ENCODE assay signal across 11 cellular contexts in genomic region chr20:64041040-64041780, GRCh38. TPM values are rescaled to one million over a fixed set of nuclear protein-coding genes. Genes with fewer than 3 reads are reported as not detected.
A peak's percentile ranks its signal among the peaks of the same experiment; 100 is the strongest.
DNase-seq lines count a peak whose midpoint lies in the region; TF ChIP-seq lines count a peak whose summit lies in the region.
"Had no signal": no experiment of that assay in that cellular context is flagged by ENCODE, and none has a peak within 500 bp of the region (broad histone marks: within the 10 kb centered on the region; RNA-seq: fewer than 3 reads in every experiment).

No MANE protein-coding gene starts in this region.

- H3K36me3 Mint-ChIP-seq in activated naive CD4-positive, alpha-beta T cell treated with anti-CD3 and anti-CD28 coated beads, Interleukin-2, amount 50 U/mL, for 24 hours: no peaks in the 10 kb centered on the region

- peaks cover 57% of the 10 kb centered on the region for H3K4me1 ChIP-seq in effector memory CD4-positive, alpha-beta T cell (ENCODE audit: control insufficient read depth, insufficient read depth, low read length, poor library complexity, severe bottlenecking)
- H3K4me1 ChIP-seq in suprapubic skin: peaks cover 59% of the 10 kb centered on the region

- no peaks in the 10 kb centered on the region for H3K27me3 ChIP-seq in effector memory CD4-positive, alpha-beta T cell (replicated peaks; ENCODE audit: control insufficient read depth, insufficient read depth, low read length, poor library complexity, severe bottlenecking)
- H3K27me3 ChIP-seq in suprapubic skin: peaks cover 47% of the 10 kb centered on the region

- H3K27ac ChIP-seq in effector memory CD4-positive, alpha-beta T cell (ENCODE audit: insufficient read depth, low read length, poor library complexity, severe bottlenecking): no peak overlapping the region
- H3K27ac ChIP-seq in suprapubic skin: no peak overlapping the region
- H3K27ac ChIP-seq: GM23248 had no signal

- H3K4me3 ChIP-seq in effector memory CD4-positive, alpha-beta T cell (ENCODE audit: insufficient read depth, low read depth, low read length, poor library complexity, severe bottlenecking): peak overlapping the region; percentile 69
- peak overlapping the region; percentile 46 for H3K4me3 ChIP-seq in suprapubic skin
- H3K4me3 ChIP-seq: GM23248 had no signal

- no peak for TF ChIP-seq POLR2A in suprapubic skin (IDR thresholded peaks at IDR 0.05)

- H3K4me1 Mint-ChIP-seq in activated naive CD4-positive, alpha-beta T cell treated with anti-CD3 and anti-CD28 coated beads, Interleukin-2, amount 50 U/mL, for 24 hours: peaks cover 58% of the 10 kb centered on the region

- H3K27ac Mint-ChIP-seq in activated naive CD4-positive, alpha-beta T cell treated with anti-CD3 and anti-CD28 coated beads, Interleukin-2, amount 50 U/mL, for 24 hours: peak overlapping the region; percentile 57

- TF ChIP-seq EP300 in suprapubic skin (IDR thresholded peaks at IDR 0.05): no peak

- H3K4me3 Mint-ChIP-seq in activated naive CD4-positive, alpha-beta T cell treated with anti-CD3 and anti-CD28 coated beads, Interleukin-2, amount 50 U/mL, for 24 hours: peak overlapping the region; percentile 85

- 20% methylated on average over 1 of the region's 15 CpGs for WGBS in suprapubic skin

- no peak for DNase-seq in activated naive CD4-positive, alpha-beta T cell treated with Interleukin-2 at 50 U/mL for 16 hours
- DNase-seq in NCI-H446 (lab: John Stamatoyannopoulos, UW) (peak; percentile 85 to 93), suprapubic skin (ENCODE audit: low spot score in 2 of 2) (no peak), cortex of kidney (lab: John Stamatoyannopoulos, UW) (no peak), NCI-H2227 treated with DMSO at 0.1 percent for 48 hours (lab: John Stamatoyannopoulos, UW) (no peak), NCI-H146 treated with DMSO at 0.1 percent for 48 hours (lab: John Stamatoyannopoulos, UW; ENCODE audit: unreplicated experiment) (no peak)
- no peak for DNase-seq in effector memory CD4-positive, alpha-beta T cell
- DNase-seq: activated gamma-delta T cell treated with Interleukin-2 at 50 U/mL for 16 hours, COR-L47, GM23248 had no signal

- no peaks in the 10 kb centered on the region for H3K36me3 ChIP-seq in effector memory CD4-positive, alpha-beta T cell (ENCODE audit: control insufficient read depth, insufficient read depth, low read length)
- H3K36me3 ChIP-seq in suprapubic skin: no peaks in the 10 kb centered on the region

- H3K9me3 Mint-ChIP-seq in activated naive CD4-positive, alpha-beta T cell treated with anti-CD3 and anti-CD28 coated beads, Interleukin-2, amount 50 U/mL, for 24 hours: no peaks in the 10 kb centered on the region

- no peaks in the 10 kb centered on the region for H3K9me3 ChIP-seq in effector memory CD4-positive, alpha-beta T cell (ENCODE audit: control insufficient read depth, low read length)
- no peaks in the 10 kb centered on the region for H3K9me3 ChIP-seq in suprapubic skin

- TF ChIP-seq CTCF in suprapubic skin (IDR thresholded peaks at IDR 0.05): no peak

- H3K27me3 Mint-ChIP-seq in activated naive CD4-positive, alpha-beta T cell treated with anti-CD3 and anti-CD28 coated beads, Interleukin-2, amount 50 U/mL, for 24 hours: no peaks in the 10 kb centered on the region

RNA-seq across cellular contexts. Expression of gene C20orf204, which starts 5.2 kb away (rescaled TPM):
- 1 to 10 TPM; 1.1 to 5.1 (median 1.8) TPM for total RNA-seq in suprapubic skin

RNA-seq across cellular contexts. Expression of gene SOX18, which starts 8.2 kb away (rescaled TPM):
- total RNA-seq in suprapubic skin: 1 to 10 TPM in 3 of 4 donors, under 1 TPM in 1; 0.79 to 8.7 (median 3.3) TPM
- total RNA-seq: GM23248 had no signal

RNA-seq across cellular contexts. Expression of gene TCEA2, which starts 21.8 kb away (rescaled TPM):
- 10 to 100 TPM in 3 of 4 donors, 1 to 10 TPM in 1; 8.6 to 27.9 (median 13.2) TPM for total RNA-seq in suprapubic skin

RNA-seq across cellular contexts. Expression of gene RGS19, which starts 38.1 kb away (rescaled TPM):
- 10 to 100 TPM; 14.8 to 18.4 (median 16.2) TPM for total RNA-seq in suprapubic skin

RNA-seq across cellular contexts. Expression of gene OPRL1, which starts 38.7 kb away (rescaled TPM):
- total RNA-seq in suprapubic skin: under 1 TPM; 0.45 to 0.68 (median 0.52) TPM

Comparison
In these comparisons a context has a peak if more than half of its experiments do, and no peak if none do; other contexts are left out.
1. DNase-seq: peak in NCI-H446 (2 of 2); none in activated naive CD4-positive, alpha-beta T cell treated with Interleukin-2 at 50 U/mL for 16 hours (single experiment), effector memory CD4-positive, alpha-beta T cell (0 of 3), suprapubic skin (0 of 2), cortex of kidney (single experiment), NCI-H2227 treated with DMSO at 0.1 percent for 48 hours (single experiment) and NCI-H146 treated with DMSO at 0.1 percent for 48 hours (single experiment).